18 cellular contexts compared by ENCODE assay signal in genomic region chr14:76331328-76332011, GRCh38. TPM values are rescaled to one million over a fixed set of nuclear protein-coding genes. Genes with fewer than 3 reads are reported as not detected.
DNase-seq lines count a peak whose midpoint lies in the region; ATAC-seq and TF ChIP-seq lines count a peak whose summit lies in the region.
"Had no signal": no experiment of that assay in that cellular context is flagged by ENCODE, and none has a peak within 500 bp of the region (broad histone marks: within the 10 kb centered on the region; RNA-seq: fewer than 3 reads in every experiment).

No MANE protein-coding gene starts in this region.

- H2AFZ ChIP-seq in Loucy (ENCODE audit: low read length): no peak overlapping the region; the same call in 1 of the 2 replicates
- H2AFZ ChIP-seq: GM23338 had no signal

- H3K4me1 ChIP-seq in heart left ventricle (peaks cover 0 to 18% (median 1%) of the 10 kb centered on the region in 12 donors), Loucy (ENCODE audit: insufficient read depth, low read length, poor library complexity, severe bottlenecking) (peaks cover 26% of the 10 kb centered on the region)

- H3K27me3 ChIP-seq in heart left ventricle (peaks cover 0 to 30% (median 0%) of the 10 kb centered on the region in 9 donors), Loucy (ENCODE audit: insufficient read depth, low read length, poor library complexity, severe bottlenecking) (no peaks in the 10 kb centered on the region)

- ATAC-seq in heart left ventricle (no peak), WTC11 (no peak), GM19023 (IDR thresholded peaks at IDR 0.05; ENCODE audit: unreplicated experiment) (no peak)
- no peak for ATAC-seq in activated CD8-positive, alpha-beta T cell treated with anti-CD3 and anti-CD28 coated beads, Interleukin-2, amount 10 ng/mL, durations not matched to agents 7 days and 5 days

- no peaks in the 10 kb centered on the region for H4K20me1 ChIP-seq in Loucy (ENCODE audit: insufficient read depth, low read length, poor library complexity, severe bottlenecking)

- in situ Hi-C loops in ACHN (cut with HindIII; ENCODE audit: low pct_ligation_motif_present, low pct_unique_long_range_greater_than_20kb, low sequenced_read_pairs): no loop called here

- H3K36me3 Mint-ChIP-seq in activated CD8-positive, alpha-beta T cell treated with anti-CD3 and anti-CD28 coated beads, Interleukin-2, amount 10 ng/mL, durations not matched to agents 7 days and 5 days (ENCODE audit: low read depth): no peaks in the 10 kb centered on the region
- H3K36me3 Mint-ChIP-seq in WTC11: no peaks in the 10 kb centered on the region

- no peaks in the 10 kb centered on the region for H3K9me3 Mint-ChIP-seq in activated CD8-positive, alpha-beta T cell treated with anti-CD3 and anti-CD28 coated beads, Interleukin-2, amount 10 ng/mL, durations not matched to agents 7 days and 5 days (ENCODE audit: insufficient read depth)
- no peaks in the 10 kb centered on the region for H3K9me3 Mint-ChIP-seq in WTC11
- H3K9me3 Mint-ChIP-seq: GM23338 had no signal

- DNase-seq in cardiac septum (ENCODE audit: low spot score) (peak; percentile 74), heart left ventricle (no peak), WTC11 (ENCODE audit: low spot score) (no peak), ACHN (no peak)
- DNase-seq in activated CD8-positive, alpha-beta T cell treated with anti-CD3 and anti-CD28 coated beads, Interleukin-2, amount 10 ng/mL, durations not matched to agents 7 days and 5 days: peak; percentile 24
- DNase-seq: DND-41, KG1, NCI-H1105 treated with DMSO at 0.1 percent for 48 hours, NCI-H187 treated with DMSO at 0.1 percent for 48 hours, NCI-H446, NCI-H69, OCI-M1 had no signal

- H3K27ac Mint-ChIP-seq in activated CD8-positive, alpha-beta T cell treated with anti-CD3 and anti-CD28 coated beads, Interleukin-2, amount 10 ng/mL, durations not matched to agents 7 days and 5 days: no peak overlapping the region
- no peak overlapping the region for H3K27ac Mint-ChIP-seq in WTC11
- H3K27ac Mint-ChIP-seq: GM23338 had no signal

- H3F3A ChIP-seq in Loucy (ENCODE audit: low read depth): no peaks in the 10 kb centered on the region

- H3K36me3 ChIP-seq in heart left ventricle: no peaks in the 10 kb centered on the region
- H3K36me3 ChIP-seq in Loucy (ENCODE audit: insufficient read depth, low read length): no peaks in the 10 kb centered on the region

- no peak overlapping the region for H3K9ac ChIP-seq in Loucy (ENCODE audit: low read depth, low read length, poor library complexity, severe bottlenecking)

- no peak overlapping the region for H3K27ac ChIP-seq in heart left ventricle
- H3K27ac ChIP-seq: HL-60, RWPE1 had no signal

- intact Hi-C loops in cardiac septum (cut with DNase I) (no loop called here), heart left ventricle (cut with DNase I) (no loop called here)

- TF ChIP-seq POLR2A in heart left ventricle (IDR thresholded peaks at IDR 0.05): no peak

- POLR2A ChIA-PET in activated CD8-positive, alpha-beta T cell treated with anti-CD3 and anti-CD28 coated beads, Interleukin-2, amount 10 ng/mL, durations not matched to agents 7 days and 5 days (lab: Charles Lee): interaction anchor here (1.0 kb wide), 1 partner anchor 179 kb away, joined by 5 read pairs; no protein-coding TSS in a partner anchor
- POLR2A ChIA-PET in WTC11 (lab: Charles Lee): interaction anchor here (1.9 kb wide), 1 partner anchor 21 kb away, joined by 8 read pairs; no protein-coding TSS in a partner anchor

- CTCF ChIA-PET in activated CD8-positive, alpha-beta T cell treated with anti-CD3 and anti-CD28 coated beads, Interleukin-2, amount 10 ng/mL, durations not matched to agents 7 days and 5 days (lab: Charles Lee): interaction anchor here (0.9 kb wide), 1 partner anchor 280 kb away, joined by 3 read pairs; no protein-coding TSS in a partner anchor
- CTCF ChIA-PET in WTC11 (lab: Charles Lee): no interaction called here

- no peak overlapping the region for H3K4me3 Mint-ChIP-seq in activated CD8-positive, alpha-beta T cell treated with anti-CD3 and anti-CD28 coated beads, Interleukin-2, amount 10 ng/mL, durations not matched to agents 7 days and 5 days
- H3K4me3 Mint-ChIP-seq in WTC11: no peak overlapping the region
- H3K4me3 Mint-ChIP-seq: GM23338 had no signal

- WGBS in heart left ventricle, 4 donors: 69 to 73% (median 71%) methylated on average over 8 to 10 of the region's 10 CpGs

- no peaks in the 10 kb centered on the region for H3K79me2 ChIP-seq in Loucy (ENCODE audit: insufficient read depth, low read length)

- H3K27me3 Mint-ChIP-seq in activated CD8-positive, alpha-beta T cell treated with anti-CD3 and anti-CD28 coated beads, Interleukin-2, amount 10 ng/mL, durations not matched to agents 7 days and 5 days (ENCODE audit: low read depth): peaks cover 32% of the 10 kb centered on the region
- H3K27me3 Mint-ChIP-seq in WTC11 (ENCODE audit: low read depth): peaks cover 3% of the 10 kb centered on the region

- peak overlapping the region; percentile 2 for H3K4me2 ChIP-seq in Loucy (ENCODE audit: low read depth, low read length, poor library complexity, severe bottlenecking)
- H3K4me2 ChIP-seq: GM23338 had no signal

- H3K9me3 ChIP-seq in heart left ventricle (no peaks in the 10 kb centered on the region), Loucy (ENCODE audit: insufficient read depth, low read depth, low read length) (no peaks in the 10 kb centered on the region)

- H3K9me2 ChIP-seq in Loucy (replicated peaks; ENCODE audit: low read depth, low read length): no peaks in the 10 kb centered on the region

- peaks cover 9% of the 10 kb centered on the region for H3K4me1 Mint-ChIP-seq in activated CD8-positive, alpha-beta T cell treated with anti-CD3 and anti-CD28 coated beads, Interleukin-2, amount 10 ng/mL, durations not matched to agents 7 days and 5 days (ENCODE audit: low read depth)
- H3K4me1 Mint-ChIP-seq in WTC11: peaks cover 44% of the 10 kb centered on the region

- TF ChIP-seq CTCF in heart left ventricle (IDR thresholded peaks at IDR 0.05) (no peak), Loucy (conservative IDR thresholded peaks at IDR 0.05; ENCODE audit: low read length) (no peak), WTC11 (IDR thresholded peaks at IDR 0.05) (no peak)

- H3K4me3 ChIP-seq in heart left ventricle: no peak overlapping the region
- no peak overlapping the region for H3K4me3 ChIP-seq in Loucy (ENCODE audit: low read length, poor library complexity, severe bottlenecking)
- H3K4me3 ChIP-seq: GM23338 had no signal

TF ChIP-seq in WTC11, 78 proteins besides CTCF, POLR2A, EP300 and RAD21:
- TF ChIP-seq, protein P1, sequence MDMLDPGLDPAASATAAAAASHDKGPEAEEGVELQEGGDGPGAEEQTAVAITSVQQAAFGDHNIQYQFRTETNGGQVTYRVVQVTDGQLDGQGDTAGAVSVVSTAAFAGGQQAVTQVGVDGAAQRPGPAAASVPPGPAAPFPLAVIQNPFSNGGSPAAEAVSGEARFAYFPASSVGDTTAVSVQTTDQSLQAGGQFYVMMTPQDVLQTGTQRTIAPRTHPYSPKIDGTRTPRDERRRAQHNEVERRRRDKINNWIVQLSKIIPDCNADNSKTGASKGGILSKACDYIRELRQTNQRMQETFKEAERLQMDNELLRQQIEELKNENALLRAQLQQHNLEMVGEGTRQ (CRISPR knock-in tag; IDR thresholded peaks at IDR 0.05): no peak
- TF ChIP-seq CREM (CRISPR knock-in tag; IDR thresholded peaks at IDR 0.05) (no peak), ZBTB21 (CRISPR knock-in tag; IDR thresholded peaks at IDR 0.05; ENCODE audit: borderline replicate concordance) (no peak), CBFB (CRISPR knock-in tag; IDR thresholded peaks at IDR 0.05; ENCODE audit: low read depth) (no peak), RELA (CRISPR knock-in tag; IDR thresholded peaks at IDR 0.05; ENCODE audit: borderline replicate concordance) (no peak), TP53 (CRISPR knock-in tag; IDR thresholded peaks at IDR 0.05) (no peak), FOXK1 (CRISPR knock-in tag; IDR thresholded peaks at IDR 0.05) (no peak), ZNF263 (CRISPR knock-in tag; IDR thresholded peaks at IDR 0.05; ENCODE audit: low read depth) (no peak)

RNA-seq across cellular contexts. Expression of gene ESRRB, which starts 44.5 kb away (rescaled TPM):
- total RNA-seq in cardiac septum (8.7 TPM), heart left ventricle (10 to 100 TPM in 2 of 9 donors, 1 to 10 TPM in 7; 4.1 to 16.9 (median 8.2) TPM), WTC11 (2021) (1.4 to 1.8 TPM (median 1.6 TPM) in 3 replicates)
- 1 to 10 TPM; 6.5 to 7.1 TPM for polyA plus RNA-seq in heart left ventricle
- total RNA-seq in activated CD8-positive, alpha-beta T cell treated with anti-CD3 and anti-CD28 coated beads, Interleukin-2, amount 10 ng/mL, durations not matched to agents 7 days and 5 days: under 1 TPM in 1 of 2 experiments, not detected in 1; 0.05 TPM
- polyA plus RNA-seq: BJ had no signal

Comparison
In these comparisons a context has a peak if more than half of its experiments do, and no peak if none do; other contexts are left out.
1. DNase-seq: peak in cardiac septum (single experiment) and activated CD8-positive, alpha-beta T cell treated with anti-CD3 and anti-CD28 coated beads, Interleukin-2, amount 10 ng/mL, durations not matched to agents 7 days and 5 days (single experiment); none in heart left ventricle (0 of 5), WTC11 (single experiment) and ACHN (single experiment).